Comparison of ENCODE assay signal across 21 cellular contexts in the genomic region with DNA sequence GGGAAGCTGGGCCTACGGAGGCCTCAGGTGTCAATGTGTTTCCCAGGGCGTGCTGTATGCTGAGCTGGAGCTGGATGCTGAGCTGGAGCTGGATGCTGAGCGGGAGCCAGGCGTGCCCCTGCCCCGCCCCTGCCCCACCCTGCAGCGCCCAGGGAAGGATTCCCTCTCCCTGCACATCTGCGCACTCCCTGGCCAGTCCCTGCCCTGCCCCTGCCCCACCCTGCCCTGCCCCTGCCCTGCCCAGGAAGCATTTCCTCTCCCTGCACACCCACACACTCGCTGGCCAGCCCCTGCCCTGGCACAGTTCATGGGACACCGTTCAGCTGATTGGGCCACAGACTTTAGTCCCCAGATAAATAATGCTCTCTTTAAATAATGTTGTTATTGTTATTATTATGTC.
"Had no signal": no experiment of that assay in that cellular context is flagged by ENCODE, and none has a peak within 500 bp of the region (broad histone marks: within the 10 kb centered on the region; RNA-seq: fewer than 3 reads in every experiment).

No MANE protein-coding gene starts in this region.

- H3K36me3 ChIP-seq: esophagus muscularis mucosa, gastroesophageal sphincter, heart left ventricle, right lobe of liver, spleen had no signal

- DNase-seq: activated B cell treated with CpG ODN at 0.5 μM for 24 hours; activated CD4-positive, alpha-beta T cell treated with anti-CD3 and anti-CD28 coated beads for 48 hours; activated CD8-positive, alpha-beta T cell treated with anti-CD3 and anti-CD28 coated beads for 36 hours; activated effector memory CD4-positive, alpha-beta T cell treated with anti-CD3 and anti-CD28 coated beads, Interleukin-2, amount 50 U/mL, for 16 hours; activated naive CD4-positive, alpha-beta T cell treated with anti-CD3 and anti-CD28 coated beads, Interleukin-2, amount 50 U/mL, for 16 hours; activated T-cell treated with anti-CD3 and anti-CD28 coated beads, Interleukin-2, amount 50 U/mL, for 4 hours; aorta; cortex of kidney; effector CD4-positive, alpha-beta T cell; heart left ventricle; kidney glomerular epithelial cell; left ventricle myocardium superior; mesenchymal stem cell; right lobe of liver; spleen; stimulated activated CD4-positive, alpha-beta T cell treated with anti-CD3 and anti-CD28 coated beads, Interleukin-4, amount 100 ng/mL, for 4 hours; stimulated activated naive B cell treated with anti-CD40 and anti-IgM and Interleukin-4, amounts not matched to agents 10 μg/mL and 1 μg/mL and 100 μg/mL, for 72 hours had no signal

- H3K9me3 ChIP-seq: esophagus muscularis mucosa, gastroesophageal sphincter, heart left ventricle, right lobe of liver had no signal

- ATAC-seq: activated CD8-positive, alpha-beta T cell treated with anti-CD3 and anti-CD28 coated beads for 36 hours; activated T-cell treated with anti-CD3 and anti-CD28 coated beads, Interleukin-2, amount 50 U/mL, for 4 hours; heart left ventricle; left ventricle myocardium superior; natural killer cell treated with Interleukin-12 subunit alpha and Interleukin-12 subunit beta and Interleukin-15 and Interleukin-18, amount 100 ng/mL, for 72 hours; right lobe of liver; stimulated activated naive B cell treated with anti-CD40 and anti-IgM and Interleukin-4, amounts not matched to agents 10 μg/mL and 1 μg/mL and 100 μg/mL, for 72 hours had no signal

- H3K4me1 ChIP-seq: parathyroid adenoma, right lobe of liver, spleen had no signal

- H3K4me3 ChIP-seq: right lobe of liver, spleen had no signal

- H3K27me3 ChIP-seq: esophagus muscularis mucosa, gastroesophageal sphincter, heart left ventricle, right lobe of liver had no signal

- H3K27ac ChIP-seq: parathyroid adenoma, right lobe of liver, spleen had no signal
